In the genomic region with DNA sequence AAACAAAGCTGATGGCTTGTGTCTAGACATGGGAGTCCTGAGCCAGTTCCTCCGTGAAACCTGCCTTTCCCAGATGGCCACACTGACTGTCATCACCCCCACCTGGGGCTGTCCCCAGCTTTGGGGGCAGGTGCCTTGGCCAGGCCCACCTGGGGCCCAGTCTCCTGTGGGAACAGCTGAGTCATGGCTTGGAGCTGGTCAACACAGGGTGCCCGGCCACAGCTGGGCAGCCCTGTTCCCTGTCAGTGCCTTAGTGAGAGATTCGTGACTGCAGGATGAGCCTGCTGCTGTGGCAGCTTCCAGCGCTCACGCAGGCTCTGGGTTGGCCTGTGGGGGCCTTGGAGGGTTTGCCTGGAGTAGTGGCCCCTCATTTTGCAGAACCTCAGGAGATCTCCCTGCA, we compare ENCODE assay signal across 18 cellular contexts. TPM values are rescaled to one million over a fixed set of nuclear protein-coding genes. Genes with fewer than 3 reads are reported as not detected.
DNase-seq lines count a peak whose midpoint lies in the region; ATAC-seq and TF ChIP-seq lines count a peak whose summit lies in the region.
"Had no signal": no experiment of that assay in that cellular context is flagged by ENCODE, and none has a peak within 500 bp of the region (broad histone marks: within the 10 kb centered on the region; RNA-seq: fewer than 3 reads in every experiment).

No MANE protein-coding gene starts in this region.

- ATAC-seq in right cardiac atrium (no peak), GM21515 (IDR thresholded peaks at IDR 0.05; ENCODE audit: unreplicated experiment) (no peak)
- ATAC-seq: gastrocnemius medialis had no signal

- H3K4me3 ChIP-seq in BLaER1 treated with 17β-estradiol and CSF1 and Interleukin-3, amounts not matched to agents 10 nM and 100 nM: no peak overlapping the region
- H3K4me3 ChIP-seq in right cardiac atrium (ENCODE audit: low read length): no peak overlapping the region
- no peak overlapping the region for H3K4me3 ChIP-seq in smooth muscle cell
- H3K4me3 ChIP-seq: gastrocnemius medialis, GM23338, transverse colon had no signal

- peaks cover 0 to 63% (median 0%) of the 10 kb centered on the region in 11 experiments; a peak in 6 of 22 replicates for H3K27me3 ChIP-seq in BLaER1 treated with 17β-estradiol and CSF1 and Interleukin-3, amounts not matched to agents 10 nM and 100 nM
- no peaks in the 10 kb centered on the region for H3K27me3 ChIP-seq in right cardiac atrium (ENCODE audit: control insufficient read depth, insufficient read depth)
- no peaks in the 10 kb centered on the region for H3K27me3 ChIP-seq in smooth muscle cell (ENCODE audit: low read depth)
- H3K27me3 ChIP-seq: brain microvascular endothelial cell, transverse colon had no signal

- 62% methylated on average over 5 of the region's 5 CpGs for WGBS in right cardiac atrium
- 70% methylated on average over 5 of the region's 5 CpGs for WGBS in smooth muscle cell (ENCODE audit: low lambda C conversion rate)

- peaks cover 100% of the 10 kb centered on the region for H3K79me2 ChIP-seq in smooth muscle cell (ENCODE audit: low read depth)
- H3K79me2 ChIP-seq: parathyroid adenoma had no signal

- peaks cover 0 to 85% (median 59%) of the 10 kb centered on the region in 11 experiments; a peak in 16 of 22 replicates for H4K20me1 ChIP-seq in BLaER1 treated with 17β-estradiol and CSF1 and Interleukin-3, amounts not matched to agents 10 nM and 100 nM
- H4K20me1 ChIP-seq in smooth muscle cell (ENCODE audit: low read depth): peaks cover 100% of the 10 kb centered on the region

- H2AFZ ChIP-seq in smooth muscle cell (ENCODE audit: low read depth): no peak overlapping the region
- H2AFZ ChIP-seq: GM23338, parathyroid adenoma had no signal

- peaks cover 79% of the 10 kb centered on the region for H3F3A ChIP-seq in smooth muscle cell (ENCODE audit: low read depth)

- no peak overlapping the region for H3K9ac ChIP-seq in BLaER1 treated with 17β-estradiol and CSF1 and Interleukin-3, amounts not matched to agents 10 nM and 100 nM
- no peak overlapping the region for H3K9ac ChIP-seq in smooth muscle cell (ENCODE audit: low read depth)
- H3K9ac ChIP-seq: parathyroid adenoma had no signal

- peak overlapping the region in 8 of 11 experiments; percentile 61 to 91 (median 78); a peak in 10 of 22 replicates for H3K4me2 ChIP-seq in BLaER1 treated with 17β-estradiol and CSF1 and Interleukin-3, amounts not matched to agents 10 nM and 100 nM
- H3K4me2 ChIP-seq in smooth muscle cell: peak overlapping the region; percentile 9
- H3K4me2 ChIP-seq: GM23338 had no signal

- DNase-seq in RPMI8226 (peak; percentile 38), right cardiac atrium (peak; percentile 11 to 59 (median 42)), smooth muscle cell (lab: John Stamatoyannopoulos, UW; ENCODE audit: unreplicated experiment) (no peak)
- no peak for DNase-seq in activated naive CD4-positive, alpha-beta T cell (lab: John Stamatoyannopoulos, UW)
- DNase-seq in activated CD4-positive, alpha-beta T cell treated with anti-CD3 and anti-CD28 coated beads for 1 hour: no peak
- DNase-seq: amniotic stem cell, NCI-H187, NCI-H510A, T-helper 9 cell had no signal

- intact Hi-C loops in right cardiac atrium (cut with DNase I): loop anchor here (2.0 to 10.0 kb wide), 6 partner anchors 39 to 717 kb away; no protein-coding TSS in a partner anchor

- H3K4me1 ChIP-seq in BLaER1 treated with 17β-estradiol and CSF1 and Interleukin-3, amounts not matched to agents 10 nM and 100 nM: peaks cover 15 to 54% (median 37%) of the 10 kb centered on the region in 10 experiments
- H3K4me1 ChIP-seq in right cardiac atrium (ENCODE audit: control insufficient read depth, insufficient read depth, low read length) (no peaks in the 10 kb centered on the region), smooth muscle cell (ENCODE audit: low read depth) (peaks cover 5% of the 10 kb centered on the region)
- H3K4me1 ChIP-seq: gastrocnemius medialis had no signal

- H3K36me3 ChIP-seq in BLaER1 treated with 17β-estradiol and CSF1 and Interleukin-3, amounts not matched to agents 10 nM and 100 nM: peaks cover 0 to 34% (median 17%) of the 10 kb centered on the region in 11 experiments; a peak in 12 of 22 replicates
- peaks cover 18% of the 10 kb centered on the region for H3K36me3 ChIP-seq in smooth muscle cell (ENCODE audit: low read depth)
- H3K36me3 ChIP-seq: gastrocnemius medialis, transverse colon had no signal

- no peaks in the 10 kb centered on the region for H3K9me3 ChIP-seq in BLaER1 treated with 17β-estradiol and CSF1 and Interleukin-3, amounts not matched to agents 10 nM and 100 nM (replicated peaks in 1 of 11)
- H3K9me3 ChIP-seq in right cardiac atrium (ENCODE audit: control insufficient read depth, low read length) (no peaks in the 10 kb centered on the region), smooth muscle cell (replicated peaks; ENCODE audit: low read depth) (no peaks in the 10 kb centered on the region)
- H3K9me3 ChIP-seq: gastrocnemius medialis, transverse colon had no signal

- TF ChIP-seq CTCF in smooth muscle cell (IDR thresholded peaks at IDR 0.05; ENCODE audit: borderline replicate concordance, insufficient read depth, poor library complexity, severe bottlenecking): no peak

- H3K27ac ChIP-seq in BLaER1 treated with 17β-estradiol and CSF1 and Interleukin-3, amounts not matched to agents 10 nM and 100 nM: no peak overlapping the region
- H3K27ac ChIP-seq in right cardiac atrium (ENCODE audit: low read length) (no peak overlapping the region), smooth muscle cell (ENCODE audit: low read depth) (peak overlapping the region; percentile 96)
- H3K27ac ChIP-seq: brain microvascular endothelial cell, gastrocnemius medialis, parathyroid adenoma had no signal

RNA-seq across cellular contexts. Expression of a gene that starts 56.5 kb away (rescaled TPM):
- 10 to 100 TPM; 16.0 to 35.8 (median 26.1) TPM for total RNA-seq in right cardiac atrium
- 15.4 TPM for polyA plus RNA-seq in right cardiac atrium
- 1,084 and 1,167 TPM in 2 replicates for total RNA-seq in smooth muscle cell
- 1,100 and 1,443 TPM in 2 replicates for polyA plus RNA-seq in smooth muscle cell
- total RNA-seq: activated T-helper 2 cell treated with anti-CD3 and anti-CD28 coated beads, Interferon-gamma antibody, Interleukin-2, Interleukin-4, amounts not matched to agents 10 μg/mL and 5 μg/mL and 100 μg/mL, durations not matched to agents 14 hours and 24 hours and 36 hours had no signal
- polyA plus RNA-seq: neural cell had no signal

Comparison
In these comparisons a context has a peak if more than half of its experiments do, and no peak if none do; other contexts are left out.
1. DNase-seq: peak in RPMI8226 (single experiment) and right cardiac atrium (3 of 3); none in smooth muscle cell (single experiment), activated naive CD4-positive, alpha-beta T cell (0 of 4) and activated CD4-positive, alpha-beta T cell treated with anti-CD3 and anti-CD28 coated beads for 1 hour (single experiment).
2. RNA of a gene that starts 56.5 kb away (total RNA-seq): 1,084 to 1,167 TPM in smooth muscle cell; 16.0 to 35.8 TPM in right cardiac atrium; every median in the first group is over 10 times any median in the second.